12 cellular contexts compared by ENCODE assay signal in the genomic region with DNA sequence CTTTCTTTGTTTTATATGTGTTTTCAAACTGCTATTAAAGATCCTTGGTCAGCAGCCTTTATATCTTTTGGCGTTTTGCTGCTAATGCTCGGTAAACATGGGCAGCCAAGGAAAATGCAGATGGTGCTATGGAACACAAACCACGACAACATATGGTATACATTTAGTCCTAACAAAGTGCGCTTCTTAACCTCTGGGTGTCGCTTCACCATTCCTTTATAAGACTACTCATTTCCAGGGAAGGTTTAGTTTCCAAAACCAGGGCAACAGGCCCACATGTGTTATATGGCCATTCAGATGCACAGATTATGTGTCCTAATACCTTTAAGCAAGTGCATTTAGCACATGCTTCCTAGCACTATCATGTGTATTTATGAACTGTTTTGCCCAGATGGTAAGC. TPM values are rescaled to one million over a fixed set of nuclear protein-coding genes. Genes with fewer than 3 reads are reported as not detected.
A peak's percentile ranks its signal among the peaks of the same experiment; 100 is the strongest.
DNase-seq lines count a peak whose midpoint lies in the region; ATAC-seq and TF ChIP-seq lines count a peak whose summit lies in the region.
"Had no signal": no experiment of that assay in that cellular context is flagged by ENCODE, and none has a peak within 500 bp of the region (broad histone marks: within the 10 kb centered on the region; RNA-seq: fewer than 3 reads in every experiment).

No MANE protein-coding gene starts in this region.

- H3K4me1 Mint-ChIP-seq in HFFc6 (ENCODE audit: low read depth): no peaks in the 10 kb centered on the region; the same call in 1 of the 2 replicates
- H3K4me1 Mint-ChIP-seq in natural killer cell treated with Interleukin-12 subunit alpha and Interleukin-12 subunit beta and Interleukin-15 and Interleukin-18, amount 100 ng/mL, for 72 hours (ENCODE audit: low read depth in 2 of 2): peaks cover 0 to 5% of the 10 kb centered on the region in 2 donors

- CTCF ChIA-PET in BJ (lab: Yijun Ruan, JAX): interaction anchor here (1.0 to 1.4 kb wide), 4 partner anchors 11 to 440 kb away, joined by 3 to 5 read pairs (median 4); no protein-coding TSS in a partner anchor

- intact Hi-C loops in sciatic nerve (cut with DNase I): no loop called here
- intact Hi-C loops in head of caudate nucleus (cut with DNase I): no loop called here

- H3K27ac ChIP-seq in foreskin keratinocyte: no peak overlapping the region
- H3K27ac ChIP-seq in coronary artery: no peak overlapping the region
- H3K27ac ChIP-seq: BLaER1 treated with 17β-estradiol and CSF1 and Interleukin-3, amounts not matched to agents 10 nM and 100 nM; vagina had no signal

- H3K27me3 ChIP-seq in BJ (ENCODE audit: control insufficient read depth, insufficient read depth, low read length) (no peaks in the 10 kb centered on the region; the same call in 1 of the 2 replicates), foreskin keratinocyte (peaks cover 82% of the 10 kb centered on the region)

- peaks cover 3% of the 10 kb centered on the region; the same call in 1 of the 2 replicates for H3K9me3 Mint-ChIP-seq in HFFc6
- H3K9me3 Mint-ChIP-seq in natural killer cell treated with Interleukin-12 subunit alpha and Interleukin-12 subunit beta and Interleukin-15 and Interleukin-18, amount 100 ng/mL, for 72 hours: no peaks in the 10 kb centered on the region

- DNase-seq in BJ (ENCODE audit: low read depth) (no peak), HFFc6 (peak; percentile 43), SK-N-DZ (ENCODE audit: low spot score) (peak; percentile 29), foreskin keratinocyte (no peak), coronary artery (ENCODE audit: low spot score) (no peak), sciatic nerve (ENCODE audit: low spot score) (no peak), head of caudate nucleus (no peak)
- no peak for DNase-seq in natural killer cell treated with Interleukin-12 subunit alpha and Interleukin-12 subunit beta and Interleukin-15 and Interleukin-18, amount 100 ng/mL, for 72 hours (ENCODE audit: low spot score)
- DNase-seq: NCI-H1092 treated with DMSO at 0.1 percent for 48 hours had no signal

- TF ChIP-seq CTCF in BJ (IDR thresholded peaks at IDR 0.05; ENCODE audit: insufficient read depth, low read depth, low read length): peak; percentile 44
- TF ChIP-seq CTCF in HFFc6 (IDR thresholded peaks at IDR 0.05): peak; percentile 69; the same call in 1 of the 2 replicates
- peak; percentile 61 for TF ChIP-seq CTCF in foreskin keratinocyte (conservative IDR thresholded peaks at IDR 0.05)
- no peak for TF ChIP-seq CTCF in coronary artery (IDR thresholded peaks at IDR 0.05)

- H3K4me3 ChIP-seq in BJ (ENCODE audit: low read depth, low read length) (no peak overlapping the region), coronary artery (no peak overlapping the region)
- H3K4me3 ChIP-seq: BLaER1 treated with 17β-estradiol and CSF1 and Interleukin-3, amounts not matched to agents 10 nM and 100 nM; vagina had no signal

- no peaks in the 10 kb centered on the region for H3K36me3 ChIP-seq in BJ (ENCODE audit: control insufficient read depth, insufficient read depth, low read length)
- H3K36me3 ChIP-seq: BLaER1 treated with 17β-estradiol and CSF1 and Interleukin-3, amounts not matched to agents 10 nM and 100 nM; vagina had no signal

- POLR2A ChIA-PET in BJ (lab: Charles Lee): no interaction called here

- ATAC-seq in foreskin keratinocyte: peak; percentile 62
- ATAC-seq in natural killer cell treated with Interleukin-12 subunit alpha and Interleukin-12 subunit beta and Interleukin-15 and Interleukin-18, amount 100 ng/mL, for 72 hours: no peak
- no peak for ATAC-seq in sciatic nerve

- H3K27ac Mint-ChIP-seq in HFFc6: no peak overlapping the region
- H3K27ac Mint-ChIP-seq in natural killer cell treated with Interleukin-12 subunit alpha and Interleukin-12 subunit beta and Interleukin-15 and Interleukin-18, amount 100 ng/mL, for 72 hours: no peak overlapping the region

- peaks cover 29% of the 10 kb centered on the region for H3K27me3 Mint-ChIP-seq in HFFc6 (ENCODE audit: insufficient read depth)
- H3K27me3 Mint-ChIP-seq in natural killer cell treated with Interleukin-12 subunit alpha and Interleukin-12 subunit beta and Interleukin-15 and Interleukin-18, amount 100 ng/mL, for 72 hours: peaks cover 43 to 71% of the 10 kb centered on the region in 2 donors

- peaks cover 13% of the 10 kb centered on the region for H3K36me3 Mint-ChIP-seq in HFFc6 (ENCODE audit: low read depth)
- H3K36me3 Mint-ChIP-seq in natural killer cell treated with Interleukin-12 subunit alpha and Interleukin-12 subunit beta and Interleukin-15 and Interleukin-18, amount 100 ng/mL, for 72 hours: no peaks in the 10 kb centered on the region

- no peaks in the 10 kb centered on the region for H3K4me1 ChIP-seq in foreskin keratinocyte
- H3K4me1 ChIP-seq: BLaER1 treated with 17β-estradiol and CSF1 and Interleukin-3, amounts not matched to agents 10 nM and 100 nM; vagina had no signal

- H3K4me3 Mint-ChIP-seq in HFFc6: no peak overlapping the region
- no peak overlapping the region for H3K4me3 Mint-ChIP-seq in natural killer cell treated with Interleukin-12 subunit alpha and Interleukin-12 subunit beta and Interleukin-15 and Interleukin-18, amount 100 ng/mL, for 72 hours

RNA-seq across cellular contexts. Expression of gene SHOX2, which starts 14.7 kb away (rescaled TPM):
- 11.9 and 13.6 TPM in 2 replicates for polyA plus RNA-seq in BJ (2011; rRNA removed)
- 3.8 and 4.7 TPM in 2 replicates for polyA minus RNA-seq in BJ (2011; rRNA and poly(A)+ RNA removed)
- 10 to 100 TPM in 4 of 6 experiments, 1 to 10 TPM in 2; 7.3 to 19.1 (median 15.0) TPM for total RNA-seq in HFFc6 (2021; fragmentation: NEBNext Ultra II Directional; extraction: Animal tissue kit (Norgen Biotek cat#: 25700))
- 3.7 and 5.3 TPM in 2 replicates for polyA plus RNA-seq in SK-N-DZ (2014; cell fraction: cytosol; rRNA removed)
- polyA plus RNA-seq in SK-N-DZ (2014; cell fraction: nucleus; rRNA removed): 4.6 and 4.7 TPM in 2 replicates
- total RNA-seq in foreskin keratinocyte: not detected in 2 replicates
- not detected in 2 replicates for polyA plus RNA-seq in foreskin keratinocyte
- 1 to 10 TPM in 1 of 2 donors, not detected in 1; 2.1 TPM for total RNA-seq in natural killer cell treated with Interleukin-12 subunit alpha and Interleukin-12 subunit beta and Interleukin-15 and Interleukin-18, amount 100 ng/mL, for 72 hours
- 28.9 TPM for total RNA-seq in sciatic nerve
- total RNA-seq: T-helper 1 cell treated with Interleukin-12 subunit alpha and Interleukin-12 subunit beta and Interleukin-4 antibody, amounts not matched to agents 30 ng/mL and 1 ng/mL, for 36 hours had no signal

RNA-seq across cellular contexts. Expression of gene RSRC1, which starts 18.4 kb away (rescaled TPM):
- polyA plus RNA-seq in BJ (2011; rRNA removed) (2.7 and 7.6 TPM in 2 replicates), foreskin keratinocyte (11.4 and 12.8 TPM in 2 replicates)
- polyA minus RNA-seq in BJ (2011; rRNA and poly(A)+ RNA removed): 6.2 and 10.2 TPM in 2 replicates
- 10 to 100 TPM; 20.5 to 37.6 (median 33.0) TPM for total RNA-seq in HFFc6 (2021; fragmentation: NEBNext Ultra II Directional; extraction: Animal tissue kit (Norgen Biotek cat#: 25700))
- 40.5 and 45.4 TPM in 2 replicates for polyA plus RNA-seq in SK-N-DZ (2014; cell fraction: cytosol; rRNA removed)
- 13.8 and 26.2 TPM in 2 replicates for polyA plus RNA-seq in SK-N-DZ (2014; cell fraction: nucleus; rRNA removed)
- total RNA-seq in foreskin keratinocyte (33.5 and 38.1 TPM in 2 replicates), sciatic nerve (44.2 TPM)
- total RNA-seq in natural killer cell treated with Interleukin-12 subunit alpha and Interleukin-12 subunit beta and Interleukin-15 and Interleukin-18, amount 100 ng/mL, for 72 hours: 10 to 100 TPM; 38.7 to 49.6 TPM

Comparison
In these comparisons a context has a peak if more than half of its experiments do, and no peak if none do; other contexts are left out.
1. DNase-seq: peak in HFFc6 (single experiment) and SK-N-DZ (single experiment); none in BJ (single experiment), foreskin keratinocyte (0 of 2), natural killer cell treated with Interleukin-12 subunit alpha and Interleukin-12 subunit beta and Interleukin-15 and Interleukin-18, amount 100 ng/mL, for 72 hours (single experiment), coronary artery (single experiment), sciatic nerve (single experiment) and head of caudate nucleus (0 of 42).